11 cellular contexts compared by ENCODE assay signal in the genomic region with DNA sequence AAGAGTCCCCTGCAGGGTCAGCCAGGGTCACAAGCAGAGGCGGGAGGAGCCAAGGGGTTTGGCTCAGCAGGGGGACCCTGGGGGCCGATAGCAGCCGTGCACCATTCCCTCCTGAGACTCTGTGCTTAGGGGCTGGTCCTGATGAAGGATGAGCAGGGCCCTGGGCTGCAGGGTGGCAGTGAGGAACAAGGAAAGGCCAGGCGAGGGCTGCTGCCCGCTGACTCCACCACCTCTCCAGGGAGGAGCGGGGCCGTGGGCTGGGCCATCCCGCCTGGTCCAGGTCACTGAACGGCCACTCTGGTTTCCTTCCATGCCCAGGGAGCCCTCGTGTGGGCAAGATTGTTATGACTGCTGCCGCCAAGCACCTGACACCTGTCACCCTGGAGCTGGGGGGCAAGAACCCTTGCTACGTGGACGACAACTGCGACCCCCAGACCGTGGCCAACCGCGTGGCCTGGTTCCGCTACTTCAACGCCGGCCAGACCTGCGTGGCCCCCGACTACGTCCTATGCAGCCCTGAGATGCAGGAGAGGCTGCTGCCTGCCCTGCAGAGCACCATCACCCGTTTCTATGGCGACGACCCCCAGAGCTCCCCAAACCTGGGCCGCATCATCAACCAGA. TPM values are rescaled to one million over a fixed set of nuclear protein-coding genes. Genes with fewer than 3 reads are reported as not detected.
DNase-seq lines count a peak whose midpoint lies in the region; TF ChIP-seq lines count a peak whose summit lies in the region.
"Had no signal": no experiment of that assay in that cellular context is flagged by ENCODE, and none has a peak within 500 bp of the region (broad histone marks: within the 10 kb centered on the region; RNA-seq: fewer than 3 reads in every experiment).

No MANE protein-coding gene starts in this region.

- TF ChIP-seq CTCF in cardiac fibroblast (IDR thresholded peaks at IDR 0.05; ENCODE audit: low read depth, low read length) (peak; percentile 30), osteoblast (IDR thresholded peaks at IDR 0.05; ENCODE audit: extremely low read depth, low read depth, low read length) (no peak), suprapubic skin (IDR thresholded peaks at IDR 0.05) (no peak)

- H3K27me3 ChIP-seq in mesenchymal stem cell (ENCODE audit: control insufficient read depth in 1 of 2, insufficient read depth in 1 of 2, low read length in 2 of 2) (no peaks in the 10 kb centered on the region), osteoblast (ENCODE audit: insufficient read depth, low read length) (no peaks in the 10 kb centered on the region), suprapubic skin (no peaks in the 10 kb centered on the region)
- H3K27me3 ChIP-seq: heart right ventricle had no signal

- no peak overlapping the region for H3K18ac ChIP-seq in mesenchymal stem cell (ENCODE audit: low read depth in 1 of 2, low read length in 2 of 2)

- H3K4me1 Mint-ChIP-seq in activated T-helper 2 cell treated with anti-CD3 and anti-CD28 coated beads, Interferon-gamma antibody, Interleukin-2, Interleukin-4, amounts not matched to agents 10 μg/mL and 5 μg/mL and 100 μg/mL, durations not matched to agents 14 hours and 24 hours and 36 hours (ENCODE audit: low read depth), result no peaks in the 10 kb centered on the region
- H3K4me1 Mint-ChIP-seq: activated B cell treated with CpG ODN at 0.5 μM for 24 hours had no signal

- H3K27ac ChIP-seq in mesenchymal stem cell (ENCODE audit: low read length, poor library complexity, severe bottlenecking) (no peak overlapping the region), osteoblast (ENCODE audit: low read depth, low read length) (no peak overlapping the region), suprapubic skin (no peak overlapping the region)
- H3K27ac ChIP-seq: heart right ventricle had no signal

- H3K9me3 Mint-ChIP-seq in activated T-helper 2 cell treated with anti-CD3 and anti-CD28 coated beads, Interferon-gamma antibody, Interleukin-2, Interleukin-4, amounts not matched to agents 10 μg/mL and 5 μg/mL and 100 μg/mL, durations not matched to agents 14 hours and 24 hours and 36 hours, result no peaks in the 10 kb centered on the region

- no peaks in the 10 kb centered on the region for H3K9me3 ChIP-seq in mesenchymal stem cell (ENCODE audit: control insufficient read depth, low read length)
- H3K9me3 ChIP-seq in osteoblast (ENCODE audit: low read depth, low read length), result no peaks in the 10 kb centered on the region
- no peaks in the 10 kb centered on the region for H3K9me3 ChIP-seq in suprapubic skin

- H3K4me1 ChIP-seq in mesenchymal stem cell (ENCODE audit: control insufficient read depth, insufficient read depth, low read depth, low read length), result peaks cover 32% of the 10 kb centered on the region
- peaks cover 3% of the 10 kb centered on the region for H3K4me1 ChIP-seq in osteoblast (ENCODE audit: insufficient read depth, low read length)
- H3K4me1 ChIP-seq in suprapubic skin, result peaks cover 18% of the 10 kb centered on the region

- no peak overlapping the region for H2AK5ac ChIP-seq in mesenchymal stem cell (ENCODE audit: low read length, severe bottlenecking)

- peaks cover 20 to 36% of the 10 kb centered on the region in 2 experiments for H3K36me3 ChIP-seq in mesenchymal stem cell (ENCODE audit: control insufficient read depth in 1 of 2, insufficient read depth in 2 of 2, low read depth in 1 of 2, low read length in 2 of 2)
- peaks cover 27% of the 10 kb centered on the region for H3K36me3 ChIP-seq in osteoblast (ENCODE audit: insufficient read depth, low read length)
- peaks cover 17% of the 10 kb centered on the region for H3K36me3 ChIP-seq in suprapubic skin

- intact Hi-C loops in activated T-helper 2 cell treated with anti-CD3 and anti-CD28 coated beads, Interferon-gamma antibody, Interleukin-2, Interleukin-4, amounts not matched to agents 10 μg/mL and 5 μg/mL and 100 μg/mL, durations not matched to agents 14 hours and 24 hours and 36 hours (cut with micrococcal nuclease), result no loop called here

- no peaks in the 10 kb centered on the region for H3K27me3 Mint-ChIP-seq in activated T-helper 2 cell treated with anti-CD3 and anti-CD28 coated beads, Interferon-gamma antibody, Interleukin-2, Interleukin-4, amounts not matched to agents 10 μg/mL and 5 μg/mL and 100 μg/mL, durations not matched to agents 14 hours and 24 hours and 36 hours (ENCODE audit: low read depth)
- H3K27me3 Mint-ChIP-seq: activated B cell treated with CpG ODN at 0.5 μM for 24 hours had no signal

- TF ChIP-seq POLR2A in suprapubic skin (IDR thresholded peaks at IDR 0.05), result no peak

- peak; percentile 86 for DNase-seq in DMS53 (lab: John Stamatoyannopoulos, UW)
- DNase-seq in M059J (ENCODE audit: low read depth), result peak; percentile 63
- peak in 1 of 2 donors; percentile 38 for DNase-seq in cardiac fibroblast (ENCODE audit: low read depth in 2 of 2)
- DNase-seq in mesenchymal stem cell, result no peak
- no peak for DNase-seq in activated T-helper 2 cell treated with anti-CD3 and anti-CD28 coated beads, Interferon-gamma antibody, Interleukin-2, Interleukin-4, amounts not matched to agents 10 μg/mL and 5 μg/mL and 100 μg/mL, durations not matched to agents 14 hours and 24 hours and 36 hours (ENCODE audit: low spot score)
- DNase-seq in activated T-cell treated with anti-CD3 and anti-CD28 coated beads for 4 hours, result no peak
- DNase-seq in osteoblast (ENCODE audit: insufficient read length, low spot score, missing footprints), result no peak
- no peak for DNase-seq in suprapubic skin (ENCODE audit: low spot score in 2 of 2)
- DNase-seq: activated B cell treated with CpG ODN at 0.5 μM for 24 hours, heart right ventricle, NCI-H2171 had no signal

- H3K79me2 ChIP-seq in osteoblast (ENCODE audit: insufficient read depth, low read length), result no peaks in the 10 kb centered on the region

- WGBS in mesenchymal stem cell, result 85% methylated on average over 27 of the region's 27 CpGs
- WGBS in suprapubic skin, result 82% methylated on average over 8 of the region's 27 CpGs

- H2AFZ ChIP-seq in mesenchymal stem cell (ENCODE audit: low read depth, low read length) (no peak overlapping the region), osteoblast (ENCODE audit: low read length) (no peak overlapping the region)

- no peak overlapping the region for H2BK5ac ChIP-seq in mesenchymal stem cell (ENCODE audit: low read depth, low read length, poor library complexity, severe bottlenecking)

- no peaks in the 10 kb centered on the region for H4K20me1 ChIP-seq in osteoblast (ENCODE audit: insufficient read depth, low read length)

- no peak overlapping the region for H3K4me3 ChIP-seq in cardiac fibroblast (replicated peaks in 1 of 2; ENCODE audit: low read depth in 2 of 2, low read length in 2 of 2)
- no peak overlapping the region for H3K4me3 ChIP-seq in mesenchymal stem cell (ENCODE audit: insufficient read depth in 1 of 2, low read depth in 1 of 2, low read length in 2 of 2)
- no peak overlapping the region for H3K4me3 ChIP-seq in osteoblast (ENCODE audit: insufficient read depth, low read length)
- no peak overlapping the region for H3K4me3 ChIP-seq in suprapubic skin
- H3K4me3 ChIP-seq: heart right ventricle had no signal

- H2BK120ac ChIP-seq in mesenchymal stem cell (ENCODE audit: low read depth, low read length), result no peak overlapping the region

- no peak overlapping the region for H2BK15ac ChIP-seq in mesenchymal stem cell (ENCODE audit: low read depth, poor library complexity, severe bottlenecking)

- no peaks in the 10 kb centered on the region for H3K79me1 ChIP-seq in mesenchymal stem cell (replicated peaks; ENCODE audit: low read length, poor library complexity, severe bottlenecking)

- H3K27ac Mint-ChIP-seq in activated T-helper 2 cell treated with anti-CD3 and anti-CD28 coated beads, Interferon-gamma antibody, Interleukin-2, Interleukin-4, amounts not matched to agents 10 μg/mL and 5 μg/mL and 100 μg/mL, durations not matched to agents 14 hours and 24 hours and 36 hours, result no peak overlapping the region
- H3K27ac Mint-ChIP-seq: activated B cell treated with CpG ODN at 0.5 μM for 24 hours had no signal

- no peak overlapping the region for H3K4me3 Mint-ChIP-seq in activated T-helper 2 cell treated with anti-CD3 and anti-CD28 coated beads, Interferon-gamma antibody, Interleukin-2, Interleukin-4, amounts not matched to agents 10 μg/mL and 5 μg/mL and 100 μg/mL, durations not matched to agents 14 hours and 24 hours and 36 hours (ENCODE audit: low read depth)
- H3K4me3 Mint-ChIP-seq: activated B cell treated with CpG ODN at 0.5 μM for 24 hours had no signal

- no peak overlapping the region for H4K91ac ChIP-seq in mesenchymal stem cell (ENCODE audit: low read length)

- no peaks in the 10 kb centered on the region for H3K36me3 Mint-ChIP-seq in activated T-helper 2 cell treated with anti-CD3 and anti-CD28 coated beads, Interferon-gamma antibody, Interleukin-2, Interleukin-4, amounts not matched to agents 10 μg/mL and 5 μg/mL and 100 μg/mL, durations not matched to agents 14 hours and 24 hours and 36 hours (ENCODE audit: low read depth)

- no peak overlapping the region for H2BK12ac ChIP-seq in mesenchymal stem cell (ENCODE audit: low read length in 2 of 2)

- no peak overlapping the region for H3K23ac ChIP-seq in mesenchymal stem cell (ENCODE audit: low read length in 2 of 2)

- no peak overlapping the region for H3K4ac ChIP-seq in mesenchymal stem cell (ENCODE audit: low read depth in 1 of 2, low read length in 2 of 2)

- no peak for TF ChIP-seq EP300 in suprapubic skin (IDR thresholded peaks at IDR 0.05)

- H4K8ac ChIP-seq in mesenchymal stem cell (ENCODE audit: low read length), result peak overlapping the region; percentile 19

- H3K9ac ChIP-seq in mesenchymal stem cell (ENCODE audit: low read length), result no peak overlapping the region

- no peak overlapping the region for H3K14ac ChIP-seq in mesenchymal stem cell (ENCODE audit: low read length in 2 of 2)

- H3K4me2 ChIP-seq in mesenchymal stem cell (ENCODE audit: low read length, poor library complexity, severe bottlenecking), result no peak overlapping the region
- no peak overlapping the region for H3K4me2 ChIP-seq in osteoblast (ENCODE audit: insufficient read depth, low read length)

RNA-seq across cellular contexts. Expression of gene NDUFS8, which starts 9.2 kb away (rescaled TPM):
- 290 and 295 TPM in 2 replicates for total RNA-seq in M059J (2014; rRNA removed; shearing (Covaris generic))
- 104 TPM for polyA plus RNA-seq in mesenchymal stem cell (2013, experiment 1 of 2)
- polyA plus RNA-seq in mesenchymal stem cell (2013, experiment 2 of 2), result 106 TPM
- 125 and 139 TPM in 2 replicates for total RNA-seq in activated T-helper 2 cell treated with anti-CD3 and anti-CD28 coated beads, Interferon-gamma antibody, Interleukin-2, Interleukin-4, amounts not matched to agents 10 μg/mL and 5 μg/mL and 100 μg/mL, durations not matched to agents 14 hours and 24 hours and 36 hours
- total RNA-seq in osteoblast, result 60.7 and 73.1 TPM in 2 replicates
- total RNA-seq in suprapubic skin, result 100 to 1,000 TPM in 3 of 4 donors, 10 to 100 TPM in 1; 90.8 to 155 (median 148) TPM

RNA-seq across cellular contexts. Expression of gene ALDH3B1, which starts 11.2 kb away (rescaled TPM):
- total RNA-seq in M059J (2014; rRNA removed; shearing (Covaris generic)), result 11.0 and 16.8 TPM in 2 replicates
- polyA plus RNA-seq in mesenchymal stem cell (2013, experiment 1 of 2), result 22.4 TPM
- 22.5 TPM for polyA plus RNA-seq in mesenchymal stem cell (2013, experiment 2 of 2)
- total RNA-seq in activated T-helper 2 cell treated with anti-CD3 and anti-CD28 coated beads, Interferon-gamma antibody, Interleukin-2, Interleukin-4, amounts not matched to agents 10 μg/mL and 5 μg/mL and 100 μg/mL, durations not matched to agents 14 hours and 24 hours and 36 hours, result not detected in 2 replicates
- total RNA-seq in osteoblast (59.5 and 63.0 TPM in 2 replicates), suprapubic skin (1 to 10 TPM; 3.2 to 6.4 (median 5.9) TPM)

RNA-seq across cellular contexts. Expression of gene UNC93B1, which starts 17.4 kb away (rescaled TPM):
- 56.3 and 75.4 TPM in 2 replicates for total RNA-seq in M059J (2014; rRNA removed; shearing (Covaris generic))
- 12.1 TPM for polyA plus RNA-seq in mesenchymal stem cell (2013, experiment 1 of 2)
- 11.5 TPM for polyA plus RNA-seq in mesenchymal stem cell (2013, experiment 2 of 2)
- total RNA-seq in activated T-helper 2 cell treated with anti-CD3 and anti-CD28 coated beads, Interferon-gamma antibody, Interleukin-2, Interleukin-4, amounts not matched to agents 10 μg/mL and 5 μg/mL and 100 μg/mL, durations not matched to agents 14 hours and 24 hours and 36 hours, result 12.3 and 14.1 TPM in 2 replicates
- total RNA-seq in osteoblast (36.5 and 39.8 TPM in 2 replicates), suprapubic skin (10 to 100 TPM; 22.7 to 34.3 (median 28.1) TPM)

RNA-seq across cellular contexts. Expression of gene TCIRG1, which starts 17.5 kb away (rescaled TPM):
- total RNA-seq in M059J (2014; rRNA removed; shearing (Covaris generic)), result 29.0 and 33.9 TPM in 2 replicates
- 84.2 TPM for polyA plus RNA-seq in mesenchymal stem cell (2013, experiment 1 of 2)
- polyA plus RNA-seq in mesenchymal stem cell (2013, experiment 2 of 2), result 79.4 TPM
- total RNA-seq in activated T-helper 2 cell treated with anti-CD3 and anti-CD28 coated beads, Interferon-gamma antibody, Interleukin-2, Interleukin-4, amounts not matched to agents 10 μg/mL and 5 μg/mL and 100 μg/mL, durations not matched to agents 14 hours and 24 hours and 36 hours, result 148 and 154 TPM in 2 replicates
- total RNA-seq in osteoblast (85.4 and 87.5 TPM in 2 replicates), suprapubic skin (10 to 100 TPM; 19.4 to 50.9 (median 41.2) TPM)

Comparison
In these comparisons a context has a peak if more than half of its experiments do, and no peak if none do; other contexts are left out.
1. DNase-seq: peak in DMS53 (single experiment) and M059J (single experiment); none in mesenchymal stem cell (single experiment), activated T-helper 2 cell treated with anti-CD3 and anti-CD28 coated beads, Interferon-gamma antibody, Interleukin-2, Interleukin-4, amounts not matched to agents 10 μg/mL and 5 μg/mL and 100 μg/mL, durations not matched to agents 14 hours and 24 hours and 36 hours (single experiment), activated T-cell treated with anti-CD3 and anti-CD28 coated beads for 4 hours (single experiment), osteoblast (single experiment) and suprapubic skin (0 of 2).